In genomic region chr20:51753220-51753619, GRCh38 we compare ENCODE assay signal across 3 cellular contexts. TPM values are rescaled to one million over a fixed set of nuclear protein-coding genes. Genes with fewer than 3 reads are reported as not detected.
"Had no signal": no experiment of that assay in that cellular context is flagged by ENCODE, and none has a peak within 500 bp of the region (broad histone marks: within the 10 kb centered on the region; RNA-seq: fewer than 3 reads in every experiment).

No MANE protein-coding gene starts in this region.

RNA-seq across cellular contexts. Expression of gene SALL4, which starts 49.1 kb away (rescaled TPM):
- total RNA-seq: activated CD8-positive, alpha-beta T cell treated with anti-CD3 and anti-CD28 coated beads, Interleukin-2, amount 10 ng/mL, durations not matched to agents 7 days and 5 days; mononuclear cell; right cardiac atrium had no signal
